Comparison of ENCODE assay signal across 2 cellular contexts in the genomic region with DNA sequence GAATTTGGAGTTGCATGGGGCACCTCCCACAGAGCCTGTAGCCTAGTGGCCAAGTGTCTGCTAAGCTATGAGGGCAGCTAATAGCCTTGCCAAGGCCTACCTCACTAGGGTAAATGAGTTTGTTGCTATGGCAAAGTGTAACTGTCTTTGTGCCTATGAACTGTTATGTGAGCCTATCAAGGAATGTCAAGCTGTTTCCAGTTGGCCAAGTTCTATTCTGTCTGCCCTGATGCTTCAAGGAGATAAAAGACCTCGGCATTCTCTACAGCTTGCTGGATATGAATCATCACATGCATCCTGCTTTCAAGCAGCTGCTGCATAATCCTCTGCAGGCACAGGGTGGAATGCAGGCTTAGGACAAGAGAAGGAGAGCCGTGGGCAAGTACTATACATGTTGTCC.
TF ChIP-seq lines count a peak whose summit lies in the region.

No MANE protein-coding gene starts in this region.

TF ChIP-seq in H1, 55 proteins besides CTCF, POLR2A, EP300 and RAD21 (continued from another document):
- TF ChIP-seq, protein P1, sequence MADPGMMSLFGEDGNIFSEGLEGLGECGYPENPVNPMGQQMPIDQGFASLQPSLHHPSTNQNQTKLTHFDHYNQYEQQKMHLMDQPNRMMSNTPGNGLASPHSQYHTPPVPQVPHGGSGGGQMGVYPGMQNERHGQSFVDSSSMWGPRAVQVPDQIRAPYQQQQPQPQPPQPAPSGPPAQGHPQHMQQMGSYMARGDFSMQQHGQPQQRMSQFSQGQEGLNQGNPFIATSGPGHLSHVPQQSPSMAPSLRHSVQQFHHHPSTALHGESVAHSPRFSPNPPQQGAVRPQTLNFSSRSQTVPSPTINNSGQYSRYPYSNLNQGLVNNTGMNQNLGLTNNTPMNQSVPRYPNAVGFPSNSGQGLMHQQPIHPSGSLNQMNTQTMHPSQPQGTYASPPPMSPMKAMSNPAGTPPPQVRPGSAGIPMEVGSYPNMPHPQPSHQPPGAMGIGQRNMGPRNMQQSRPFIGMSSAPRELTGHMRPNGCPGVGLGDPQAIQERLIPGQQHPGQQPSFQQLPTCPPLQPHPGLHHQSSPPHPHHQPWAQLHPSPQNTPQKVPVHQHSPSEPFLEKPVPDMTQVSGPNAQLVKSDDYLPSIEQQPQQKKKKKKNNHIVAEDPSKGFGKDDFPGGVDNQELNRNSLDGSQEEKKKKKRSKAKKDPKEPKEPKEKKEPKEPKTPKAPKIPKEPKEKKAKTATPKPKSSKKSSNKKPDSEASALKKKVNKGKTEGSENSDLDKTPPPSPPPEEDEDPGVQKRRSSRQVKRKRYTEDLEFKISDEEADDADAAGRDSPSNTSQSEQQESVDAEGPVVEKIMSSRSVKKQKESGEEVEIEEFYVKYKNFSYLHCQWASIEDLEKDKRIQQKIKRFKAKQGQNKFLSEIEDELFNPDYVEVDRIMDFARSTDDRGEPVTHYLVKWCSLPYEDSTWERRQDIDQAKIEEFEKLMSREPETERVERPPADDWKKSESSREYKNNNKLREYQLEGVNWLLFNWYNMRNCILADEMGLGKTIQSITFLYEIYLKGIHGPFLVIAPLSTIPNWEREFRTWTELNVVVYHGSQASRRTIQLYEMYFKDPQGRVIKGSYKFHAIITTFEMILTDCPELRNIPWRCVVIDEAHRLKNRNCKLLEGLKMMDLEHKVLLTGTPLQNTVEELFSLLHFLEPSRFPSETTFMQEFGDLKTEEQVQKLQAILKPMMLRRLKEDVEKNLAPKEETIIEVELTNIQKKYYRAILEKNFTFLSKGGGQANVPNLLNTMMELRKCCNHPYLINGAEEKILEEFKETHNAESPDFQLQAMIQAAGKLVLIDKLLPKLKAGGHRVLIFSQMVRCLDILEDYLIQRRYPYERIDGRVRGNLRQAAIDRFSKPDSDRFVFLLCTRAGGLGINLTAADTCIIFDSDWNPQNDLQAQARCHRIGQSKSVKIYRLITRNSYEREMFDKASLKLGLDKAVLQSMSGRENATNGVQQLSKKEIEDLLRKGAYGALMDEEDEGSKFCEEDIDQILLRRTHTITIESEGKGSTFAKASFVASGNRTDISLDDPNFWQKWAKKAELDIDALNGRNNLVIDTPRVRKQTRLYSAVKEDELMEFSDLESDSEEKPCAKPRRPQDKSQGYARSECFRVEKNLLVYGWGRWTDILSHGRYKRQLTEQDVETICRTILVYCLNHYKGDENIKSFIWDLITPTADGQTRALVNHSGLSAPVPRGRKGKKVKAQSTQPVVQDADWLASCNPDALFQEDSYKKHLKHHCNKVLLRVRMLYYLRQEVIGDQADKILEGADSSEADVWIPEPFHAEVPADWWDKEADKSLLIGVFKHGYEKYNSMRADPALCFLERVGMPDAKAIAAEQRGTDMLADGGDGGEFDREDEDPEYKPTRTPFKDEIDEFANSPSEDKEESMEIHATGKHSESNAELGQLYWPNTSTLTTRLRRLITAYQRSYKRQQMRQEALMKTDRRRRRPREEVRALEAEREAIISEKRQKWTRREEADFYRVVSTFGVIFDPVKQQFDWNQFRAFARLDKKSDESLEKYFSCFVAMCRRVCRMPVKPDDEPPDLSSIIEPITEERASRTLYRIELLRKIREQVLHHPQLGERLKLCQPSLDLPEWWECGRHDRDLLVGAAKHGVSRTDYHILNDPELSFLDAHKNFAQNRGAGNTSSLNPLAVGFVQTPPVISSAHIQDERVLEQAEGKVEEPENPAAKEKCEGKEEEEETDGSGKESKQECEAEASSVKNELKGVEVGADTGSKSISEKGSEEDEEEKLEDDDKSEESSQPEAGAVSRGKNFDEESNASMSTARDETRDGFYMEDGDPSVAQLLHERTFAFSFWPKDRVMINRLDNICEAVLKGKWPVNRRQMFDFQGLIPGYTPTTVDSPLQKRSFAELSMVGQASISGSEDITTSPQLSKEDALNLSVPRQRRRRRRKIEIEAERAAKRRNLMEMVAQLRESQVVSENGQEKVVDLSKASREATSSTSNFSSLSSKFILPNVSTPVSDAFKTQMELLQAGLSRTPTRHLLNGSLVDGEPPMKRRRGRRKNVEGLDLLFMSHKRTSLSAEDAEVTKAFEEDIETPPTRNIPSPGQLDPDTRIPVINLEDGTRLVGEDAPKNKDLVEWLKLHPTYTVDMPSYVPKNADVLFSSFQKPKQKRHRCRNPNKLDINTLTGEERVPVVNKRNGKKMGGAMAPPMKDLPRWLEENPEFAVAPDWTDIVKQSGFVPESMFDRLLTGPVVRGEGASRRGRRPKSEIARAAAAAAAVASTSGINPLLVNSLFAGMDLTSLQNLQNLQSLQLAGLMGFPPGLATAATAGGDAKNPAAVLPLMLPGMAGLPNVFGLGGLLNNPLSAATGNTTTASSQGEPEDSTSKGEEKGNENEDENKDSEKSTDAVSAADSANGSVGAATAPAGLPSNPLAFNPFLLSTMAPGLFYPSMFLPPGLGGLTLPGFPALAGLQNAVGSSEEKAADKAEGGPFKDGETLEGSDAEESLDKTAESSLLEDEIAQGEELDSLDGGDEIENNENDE (IDR thresholded peaks at IDR 0.05; ENCODE audit: insufficient replicate concordance, low read length) = no peak
- no peak for TF ChIP-seq ASH2L (IDR thresholded peaks at IDR 0.05; ENCODE audit: low read length)
- no peak for TF ChIP-seq KDM4A (IDR thresholded peaks at IDR 0.05; ENCODE audit: low read depth, low read length, severe bottlenecking)
- no peak for TF ChIP-seq CHD1 (IDR thresholded peaks at IDR 0.05; ENCODE audit: low read depth, low read length)
- no peak for TF ChIP-seq CHD2 (IDR thresholded peaks at IDR 0.05; ENCODE audit: low read length)
- TF ChIP-seq CREB1 (IDR thresholded peaks at IDR 0.05) = no peak
- no peak for TF ChIP-seq TAF7 (optimal IDR thresholded peaks at IDR 0.05; ENCODE audit: borderline replicate concordance, low read depth, low read length)
TF ChIP-seq in H1: peak in this region for 0.

TF ChIP-seq in HepG2, 621 proteins besides CTCF, POLR2A, EP300 and RAD21:
- TF ChIP-seq, protein P2, sequence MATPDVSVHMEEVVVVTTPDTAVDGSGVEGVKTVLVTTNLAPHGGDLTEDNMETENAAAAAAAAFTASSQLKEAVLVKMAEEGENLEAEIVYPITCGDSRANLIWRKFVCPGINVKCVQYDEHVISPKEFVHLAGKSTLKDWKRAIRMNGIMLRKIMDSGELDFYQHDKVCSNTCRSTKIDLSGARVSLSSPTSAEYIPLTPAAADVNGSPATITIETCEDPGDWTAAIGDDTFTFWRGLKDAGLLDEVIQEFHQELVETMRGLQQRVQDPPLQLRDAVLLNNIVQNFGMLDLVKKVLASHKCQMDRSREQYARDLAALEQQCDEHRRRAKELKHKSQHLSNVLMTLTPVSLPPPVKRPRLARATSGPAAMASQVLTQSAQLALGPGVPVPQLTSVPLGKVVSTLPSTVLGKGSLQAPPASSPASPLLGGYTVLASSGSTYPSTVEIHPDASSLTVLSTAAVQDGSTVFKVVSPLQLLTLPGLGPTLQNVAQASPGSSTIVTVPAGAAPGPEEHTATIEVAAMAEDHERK (CRISPR knock-in tag; IDR thresholded peaks at IDR 0.05; ENCODE audit: low read depth) = no peak
- TF ChIP-seq, protein P3, sequence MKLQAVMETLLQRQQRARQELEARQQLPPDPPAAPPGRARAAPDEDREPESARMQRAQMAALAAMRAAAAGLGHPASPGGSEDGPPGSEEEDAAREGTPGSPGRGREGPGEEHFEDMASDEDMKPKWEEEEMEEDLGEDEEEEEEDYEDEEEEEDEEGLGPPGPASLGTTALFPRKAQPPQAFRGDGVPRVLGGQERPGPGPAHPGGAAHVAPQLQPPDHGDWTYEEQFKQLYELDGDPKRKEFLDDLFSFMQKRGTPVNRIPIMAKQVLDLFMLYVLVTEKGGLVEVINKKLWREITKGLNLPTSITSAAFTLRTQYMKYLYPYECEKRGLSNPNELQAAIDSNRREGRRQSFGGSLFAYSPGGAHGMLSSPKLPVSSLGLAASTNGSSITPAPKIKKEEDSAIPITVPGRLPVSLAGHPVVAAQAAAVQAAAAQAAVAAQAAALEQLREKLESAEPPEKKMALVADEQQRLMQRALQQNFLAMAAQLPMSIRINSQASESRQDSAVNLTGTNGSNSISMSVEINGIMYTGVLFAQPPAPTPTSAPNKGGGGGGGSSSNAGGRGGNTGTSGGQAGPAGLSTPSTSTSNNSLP (IDR thresholded peaks at IDR 0.05; ENCODE audit: low read depth, low read length) = no peak
- TF ChIP-seq, protein P4, sequence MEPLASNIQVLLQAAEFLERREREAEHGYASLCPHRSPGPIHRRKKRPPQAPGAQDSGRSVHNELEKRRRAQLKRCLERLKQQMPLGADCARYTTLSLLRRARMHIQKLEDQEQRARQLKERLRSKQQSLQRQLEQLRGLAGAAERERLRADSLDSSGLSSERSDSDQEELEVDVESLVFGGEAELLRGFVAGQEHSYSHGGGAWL (CRISPR knock-in tag; IDR thresholded peaks at IDR 0.05) = no peak
- TF ChIP-seq, protein P5, sequence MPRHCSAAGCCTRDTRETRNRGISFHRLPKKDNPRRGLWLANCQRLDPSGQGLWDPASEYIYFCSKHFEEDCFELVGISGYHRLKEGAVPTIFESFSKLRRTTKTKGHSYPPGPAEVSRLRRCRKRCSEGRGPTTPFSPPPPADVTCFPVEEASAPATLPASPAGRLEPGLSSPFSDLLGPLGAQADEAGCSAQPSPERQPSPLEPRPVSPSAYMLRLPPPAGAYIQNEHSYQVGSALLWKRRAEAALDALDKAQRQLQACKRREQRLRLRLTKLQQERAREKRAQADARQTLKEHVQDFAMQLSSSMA (CRISPR knock-in tag; IDR thresholded peaks at IDR 0.05) = no peak
